1 cellular context compared by ENCODE assay signal in genomic region chr10:80453715-80454525, GRCh38.
A peak's percentile ranks its signal among the peaks of the same experiment; 100 is the strongest.
TF ChIP-seq lines count a peak whose summit lies in the region.

TSPAN14 (plus strand) TSS chr10:80454310; CDS start chr10:80489234, 34,924 bp downstream.

TF ChIP-seq in K562, 482 proteins besides CTCF, POLR2A, EP300 and RAD21 (continued from another document and continues in another):
- no peak for TF ChIP-seq ZNF407 (IDR thresholded peaks at IDR 0.05; ENCODE audit: low read depth)
- no peak for TF ChIP-seq ZNF512 (tag; IDR thresholded peaks at IDR 0.05)
- no peak for TF ChIP-seq XRCC5 (IDR thresholded peaks at IDR 0.05; ENCODE audit: low read depth, low read length)
- TF ChIP-seq THRB (CRISPR knock-in tag; conservative IDR thresholded peaks at IDR 0.05): no peak
- no peak for TF ChIP-seq PTTG1 (tag; IDR thresholded peaks at IDR 0.05; ENCODE audit: low read depth)
- TF ChIP-seq E2F3 (CRISPR knock-in tag; IDR thresholded peaks at IDR 0.05): peak; percentile 50; the same call in 1 of the 2 replicates
- peak in 1 of 2 experiments; percentile 84; a peak in 2 of 4 replicates for TF ChIP-seq SIN3A (IDR thresholded peaks at IDR 0.05; ENCODE audit: borderline replicate concordance in 2 of 2, control insufficient read depth in 1 of 2, low read depth in 2 of 2, low read length in 2 of 2)
- no peak for TF ChIP-seq BRF2 (IDR thresholded peaks at IDR 0.05; ENCODE audit: borderline replicate concordance, insufficient read depth, insufficient read length)
- TF ChIP-seq BCL6 (CRISPR knock-in tag; IDR thresholded peaks at IDR 0.05): no peak
- TF ChIP-seq TBL1XR1 (IDR thresholded peaks at IDR 0.05; ENCODE audit: low read length in 2 of 2): no peak
- TF ChIP-seq SIN3B (IDR thresholded peaks at IDR 0.05; ENCODE audit: low read depth): peak; percentile 54; the same call in 1 of the 2 replicates
- no peak for TF ChIP-seq HCFC1 (IDR thresholded peaks at IDR 0.05; ENCODE audit: low read depth, low read length)
- no peak for TF ChIP-seq ZNF121 (CRISPR knock-in tag; conservative IDR thresholded peaks at IDR 0.05)
- TF ChIP-seq RHOXF2B (CRISPR knock-in tag; conservative IDR thresholded peaks at IDR 0.05): no peak
- no peak for TF ChIP-seq KLF10 (CRISPR knock-in tag; IDR thresholded peaks at IDR 0.05)
- TF ChIP-seq KAT2B (IDR thresholded peaks at IDR 0.05; ENCODE audit: low read depth, low read length): no peak
- TF ChIP-seq CTBP1 (IDR thresholded peaks at IDR 0.05; ENCODE audit: borderline replicate concordance): peak; percentile 45
- no peak for TF ChIP-seq SAFB2 (IDR thresholded peaks at IDR 0.05; ENCODE audit: borderline replicate concordance, low read depth, low read length, severe bottlenecking)
- TF ChIP-seq HNRNPLL (IDR thresholded peaks at IDR 0.05; ENCODE audit: low read depth, low read length, poor library complexity, severe bottlenecking): peak; percentile 92
- no peak for TF ChIP-seq FOXK1 (CRISPR knock-in tag; IDR thresholded peaks at IDR 0.05; ENCODE audit: borderline replicate concordance)
- TF ChIP-seq PHF8 (IDR thresholded peaks at IDR 0.05; ENCODE audit: borderline replicate concordance, low read length): peak; percentile 78; the same call in 1 of the 2 replicates
- no peak for TF ChIP-seq FOXP4 (CRISPR knock-in tag; IDR thresholded peaks at IDR 0.05; ENCODE audit: borderline replicate concordance)
- TF ChIP-seq KHSRP (IDR thresholded peaks at IDR 0.05): no peak
- no peak for TF ChIP-seq ZNF217 (CRISPR knock-in tag; IDR thresholded peaks at IDR 0.05)
- TF ChIP-seq CHAMP1 (IDR thresholded peaks at IDR 0.05): no peak
- TF ChIP-seq WHSC1 (IDR thresholded peaks at IDR 0.05; ENCODE audit: low read length): no peak
- no peak for TF ChIP-seq CREB3 (tag; conservative IDR thresholded peaks at IDR 0.05; ENCODE audit: low read depth)
- no peak for TF ChIP-seq ZNF23 (CRISPR knock-in tag; IDR thresholded peaks at IDR 0.05)
- no peak for TF ChIP-seq ARID2 (IDR thresholded peaks at IDR 0.05)
- TF ChIP-seq ZNF280B (CRISPR knock-in tag; IDR thresholded peaks at IDR 0.05): no peak
- TF ChIP-seq HIVEP1 (CRISPR knock-in tag; IDR thresholded peaks at IDR 0.05): peak; percentile 69; the same call in 1 of the 2 replicates
- TF ChIP-seq ZNF134 (CRISPR knock-in tag; conservative IDR thresholded peaks at IDR 0.05): peak; percentile 43; the same call in 1 of the 2 replicates
- TF ChIP-seq ZNF639 (CRISPR knock-in tag; conservative IDR thresholded peaks at IDR 0.05 in 1 of 2, IDR thresholded peaks at IDR 0.05 in 1 of 2): peak in 1 of 2 experiments; percentile 97; a peak in 2 of 4 replicates
- TF ChIP-seq ADNP (tag; IDR thresholded peaks at IDR 0.05): no peak
- no peak for TF ChIP-seq ZNF124 (CRISPR knock-in tag; IDR thresholded peaks at IDR 0.05)
- TF ChIP-seq U2AF2 (optimal IDR thresholded peaks at IDR 0.05; ENCODE audit: low read depth, low read length): no peak
- TF ChIP-seq EHMT2 (IDR thresholded peaks at IDR 0.05): no peak
- TF ChIP-seq JUND (IDR thresholded peaks at IDR 0.05; ENCODE audit: borderline replicate concordance, low read depth, low read length): 0 out of 2 replicates have a peak, but pooled peaks have one; percentile 7
- TF ChIP-seq JUND (tag; IDR thresholded peaks at IDR 0.05; ENCODE audit: borderline replicate concordance, low read depth, low read length): no peak
